ENCODE assay signal across 14 cellular contexts in genomic region chr19:17021793-17022590, GRCh38. TPM values are rescaled to one million over a fixed set of nuclear protein-coding genes. Genes with fewer than 3 reads are reported as not detected.
DNase-seq lines count a peak whose midpoint lies in the region; ATAC-seq and TF ChIP-seq lines count a peak whose summit lies in the region.
"Had no signal": no experiment of that assay in that cellular context is flagged by ENCODE, and none has a peak within 500 bp of the region (broad histone marks: within the 10 kb centered on the region; RNA-seq: fewer than 3 reads in every experiment).

No MANE protein-coding gene starts in this region.

- H3K36me3 ChIP-seq in PC-3 (ENCODE audit: low read depth, low read length), result no peaks in the 10 kb centered on the region
- no peaks in the 10 kb centered on the region for H3K36me3 ChIP-seq in neutrophil
- H3K36me3 ChIP-seq: BE2C had no signal

- H3K27me3 Mint-ChIP-seq in effector memory CD8-positive, alpha-beta T cell, result peaks cover 31 to 46% of the 10 kb centered on the region in 2 donors
- H3K27me3 Mint-ChIP-seq in stimulated activated naive CD8-positive, alpha-beta T cell treated with anti-CD3 and anti-CD28 coated beads, Interleukin-15, amount 100 ng/mL, for 72 hours, result peaks cover 18% of the 10 kb centered on the region
- H3K27me3 Mint-ChIP-seq in activated CD8-positive, alpha-beta memory T cell treated with anti-CD3 and anti-CD28 coated beads, Interleukin-2, amount 10 ng/mL, durations not matched to agents 7 days and 5 days, result peaks cover 33% of the 10 kb centered on the region

- peaks cover 10% of the 10 kb centered on the region; the same call in 1 of the 2 replicates for H3K27me3 ChIP-seq in PC-3 (ENCODE audit: low read length)
- peaks cover 42% of the 10 kb centered on the region for H3K27me3 ChIP-seq in neutrophil

- H3K27ac Mint-ChIP-seq in effector memory CD8-positive, alpha-beta T cell, result no peak overlapping the region
- H3K27ac Mint-ChIP-seq in stimulated activated naive CD8-positive, alpha-beta T cell treated with anti-CD3 and anti-CD28 coated beads, Interleukin-15, amount 100 ng/mL, for 72 hours, result peak overlapping the region in 1 of 2 donors; percentile 79
- H3K27ac Mint-ChIP-seq in activated CD8-positive, alpha-beta memory T cell treated with anti-CD3 and anti-CD28 coated beads, Interleukin-2, amount 10 ng/mL, durations not matched to agents 7 days and 5 days, result no peak overlapping the region
- H3K27ac Mint-ChIP-seq: H9; natural killer cell treated with Interleukin-12 subunit alpha and Interleukin-12 subunit beta and Interleukin-15 and Interleukin-18, amount 100 ng/mL, for 72 hours had no signal

- 0 out of 2 replicates have a peak overlapping the region, but pooled peaks have one; percentile 1 for H2AFZ ChIP-seq in PC-3 (ENCODE audit: low read length)

- H3K4me1 Mint-ChIP-seq in effector memory CD8-positive, alpha-beta T cell (ENCODE audit: low read depth in 2 of 2), result peaks cover 6 to 7% of the 10 kb centered on the region in 2 donors
- peaks cover 9% of the 10 kb centered on the region for H3K4me1 Mint-ChIP-seq in stimulated activated naive CD8-positive, alpha-beta T cell treated with anti-CD3 and anti-CD28 coated beads, Interleukin-15, amount 100 ng/mL, for 72 hours
- H3K4me1 Mint-ChIP-seq in activated CD8-positive, alpha-beta memory T cell treated with anti-CD3 and anti-CD28 coated beads, Interleukin-2, amount 10 ng/mL, durations not matched to agents 7 days and 5 days, result no peaks in the 10 kb centered on the region

- H3K9me2 ChIP-seq in PC-3 (replicated peaks; ENCODE audit: low read length), result no peaks in the 10 kb centered on the region

- BruUV-seq in PC-3 (replicated peaks; lab: Mats Ljungman, UMichigan), result no TSS peak

- CTCF ChIA-PET in PC-3 (lab: Charles Lee), result interaction anchor here (0.6 kb wide), 1 partner anchor 825 kb away, joined by 5 read pairs; no protein-coding TSS in a partner anchor
- CTCF ChIA-PET in activated CD8-positive, alpha-beta memory T cell treated with anti-CD3 and anti-CD28 coated beads, Interleukin-2, amount 10 ng/mL, durations not matched to agents 7 days and 5 days (lab: Charles Lee), result no interaction called here

- no peak overlapping the region for H3K9ac ChIP-seq in PC-3 (ENCODE audit: low read length)

- TF ChIP-seq CTCF in PC-3 (conservative IDR thresholded peaks at IDR 0.05; ENCODE audit: low read depth, low read length) (no peak), epithelial cell of proximal tubule (conservative IDR thresholded peaks at IDR 0.05; ENCODE audit: low read depth, low read length) (no peak), neutrophil (IDR thresholded peaks at IDR 0.05) (no peak)

- H3K4me1 ChIP-seq in PC-3 (ENCODE audit: insufficient read depth, low read length) (peaks cover 21% of the 10 kb centered on the region), neutrophil (ENCODE audit: control insufficient read depth in 1 of 2, insufficient read depth in 1 of 2, low read depth in 1 of 2, low read length in 1 of 2) (peaks cover 12 to 17% of the 10 kb centered on the region in 2 experiments)
- H3K4me1 ChIP-seq: BE2C had no signal

- H3K4me3 ChIP-seq in PC-3 (ENCODE audit: low read length), result no peak overlapping the region
- H3K4me3 ChIP-seq in epithelial cell of proximal tubule (ENCODE audit: low read depth, low read length), result no peak overlapping the region
- H3K4me3 ChIP-seq in neutrophil (ENCODE audit: low read depth in 1 of 2, low read length in 1 of 2), result no peak overlapping the region

- H3K36me3 Mint-ChIP-seq in effector memory CD8-positive, alpha-beta T cell (ENCODE audit: insufficient read depth), result no peaks in the 10 kb centered on the region
- H3K36me3 Mint-ChIP-seq in activated CD8-positive, alpha-beta memory T cell treated with anti-CD3 and anti-CD28 coated beads, Interleukin-2, amount 10 ng/mL, durations not matched to agents 7 days and 5 days, result peaks cover 2% of the 10 kb centered on the region

- no peak for ATAC-seq in PC-3
- no peak for ATAC-seq in effector memory CD8-positive, alpha-beta T cell (replicated peaks)
- ATAC-seq in stimulated activated naive CD8-positive, alpha-beta T cell treated with anti-CD3 and anti-CD28 coated beads, Interleukin-15, amount 100 ng/mL, for 72 hours, result no peak
- ATAC-seq in activated CD8-positive, alpha-beta memory T cell treated with anti-CD3 and anti-CD28 coated beads, Interleukin-2, amount 10 ng/mL, durations not matched to agents 7 days and 5 days, result no peak
- ATAC-seq: activated CD4-positive, CD25-positive, alpha-beta regulatory T cell treated with anti-CD3 and anti-CD28 coated beads, Interleukin-2, amount 50 U/mL, for 24 hours had no signal

- H4K20me1 ChIP-seq in PC-3 (ENCODE audit: low read length), result no peaks in the 10 kb centered on the region

- no peaks in the 10 kb centered on the region for H3K79me2 ChIP-seq in PC-3 (ENCODE audit: low read length)

- H3K9me3 ChIP-seq in PC-3 (ENCODE audit: low read length), result no peaks in the 10 kb centered on the region
- H3K9me3 ChIP-seq in neutrophil, result no peaks in the 10 kb centered on the region

- peak overlapping the region; percentile 20; the same call in 1 of the 2 replicates for H3K4me2 ChIP-seq in PC-3 (ENCODE audit: low read length)

- DNase-seq in GM03348 (ENCODE audit: low spot score) (peak; percentile 45), PC-3 (peak; percentile 88), epithelial cell of proximal tubule (ENCODE audit: low read depth) (peak; percentile 19), NAMALWA (ENCODE audit: low spot score) (no peak)
- DNase-seq in effector memory CD8-positive, alpha-beta T cell, result no peak
- DNase-seq in stimulated activated naive CD8-positive, alpha-beta T cell treated with anti-CD3 and anti-CD28 coated beads, Interleukin-15, amount 100 ng/mL, for 72 hours, result no peak
- DNase-seq in activated CD8-positive, alpha-beta memory T cell treated with anti-CD3 and anti-CD28 coated beads, Interleukin-2, amount 10 ng/mL, durations not matched to agents 7 days and 5 days, result no peak
- DNase-seq: BE2C; H9; NCI-H2029 treated with DMSO at 0.1 percent for 48 hours; stimulated activated naive CD4-positive, alpha-beta T cell had no signal

- H3K9me3 Mint-ChIP-seq in effector memory CD8-positive, alpha-beta T cell, result peaks cover 0 to 3% of the 10 kb centered on the region in 2 donors
- H3K9me3 Mint-ChIP-seq in stimulated activated naive CD8-positive, alpha-beta T cell treated with anti-CD3 and anti-CD28 coated beads, Interleukin-15, amount 100 ng/mL, for 72 hours, result peaks cover 12 to 37% of the 10 kb centered on the region in 2 donors
- H3K9me3 Mint-ChIP-seq in activated CD8-positive, alpha-beta memory T cell treated with anti-CD3 and anti-CD28 coated beads, Interleukin-2, amount 10 ng/mL, durations not matched to agents 7 days and 5 days (ENCODE audit: low read depth), result peaks cover 8% of the 10 kb centered on the region

- no peak overlapping the region for H3K4me3 Mint-ChIP-seq in effector memory CD8-positive, alpha-beta T cell
- no peak overlapping the region for H3K4me3 Mint-ChIP-seq in stimulated activated naive CD8-positive, alpha-beta T cell treated with anti-CD3 and anti-CD28 coated beads, Interleukin-15, amount 100 ng/mL, for 72 hours
- H3K4me3 Mint-ChIP-seq in activated CD8-positive, alpha-beta memory T cell treated with anti-CD3 and anti-CD28 coated beads, Interleukin-2, amount 10 ng/mL, durations not matched to agents 7 days and 5 days, result no peak overlapping the region
- H3K4me3 Mint-ChIP-seq: H9; natural killer cell treated with Interleukin-12 subunit alpha and Interleukin-12 subunit beta and Interleukin-15 and Interleukin-18, amount 100 ng/mL, for 72 hours had no signal

- intact Hi-C loops in PC-3 (cut with micrococcal nuclease), result no loop called here

- POLR2A ChIA-PET in PC-3 (lab: Charles Lee; ENCODE audit: unreplicated experiment), result no interaction called here

- H3K27ac ChIP-seq in PC-3 (ENCODE audit: low read length) (0 out of 2 replicates have a peak overlapping the region, but pooled peaks have one; percentile 18), neutrophil (peak overlapping the region; percentile 25)

- H3F3A ChIP-seq in PC-3 (ENCODE audit: low read length, unreplicated experiment), result no peaks in the 10 kb centered on the region

RNA-seq across cellular contexts. Expression of gene CPAMD8, which starts 4.6 kb away (rescaled TPM):
- total RNA-seq in PC-3 (2014; rRNA removed) (2.3 and 3.9 TPM in 2 replicates), epithelial cell of proximal tubule (0.22 and 8.2 TPM in 2 replicates)
- 1 to 10 TPM in 1 of 2 experiments, under 1 TPM in 1; 0.21 to 1.3 TPM for total RNA-seq in activated CD8-positive, alpha-beta memory T cell treated with anti-CD3 and anti-CD28 coated beads, Interleukin-2, amount 10 ng/mL, durations not matched to agents 7 days and 5 days

RNA-seq across cellular contexts. Expression of gene HAUS8, which starts 53.3 kb away (rescaled TPM):
- total RNA-seq in PC-3 (2014; rRNA removed), result 19.1 and 21.3 TPM in 2 replicates
- total RNA-seq in epithelial cell of proximal tubule, result 20.5 and 25.5 TPM in 2 replicates
- total RNA-seq in activated CD8-positive, alpha-beta memory T cell treated with anti-CD3 and anti-CD28 coated beads, Interleukin-2, amount 10 ng/mL, durations not matched to agents 7 days and 5 days, result 10 to 100 TPM; 62.1 to 73.0 TPM

RNA-seq across cellular contexts. Expression of gene MYO9B, which starts 53.6 kb away (rescaled TPM):
- total RNA-seq in PC-3 (2014; rRNA removed) (68.3 and 76.1 TPM in 2 replicates), epithelial cell of proximal tubule (53.9 and 55.9 TPM in 2 replicates)
- total RNA-seq in activated CD8-positive, alpha-beta memory T cell treated with anti-CD3 and anti-CD28 coated beads, Interleukin-2, amount 10 ng/mL, durations not matched to agents 7 days and 5 days, result 100 to 1,000 TPM; 280 to 356 TPM

Comparison
In these comparisons a context has a peak if more than half of its experiments do, and no peak if none do; other contexts are left out.
1. DNase-seq: peak in GM03348 (single experiment), PC-3 (single experiment) and epithelial cell of proximal tubule (single experiment); none in effector memory CD8-positive, alpha-beta T cell (0 of 3), stimulated activated naive CD8-positive, alpha-beta T cell treated with anti-CD3 and anti-CD28 coated beads, Interleukin-15, amount 100 ng/mL, for 72 hours (0 of 2), activated CD8-positive, alpha-beta memory T cell treated with anti-CD3 and anti-CD28 coated beads, Interleukin-2, amount 10 ng/mL, durations not matched to agents 7 days and 5 days (single experiment) and NAMALWA (single experiment).